ENCODE assay signal across 30 cellular contexts in the genomic region with DNA sequence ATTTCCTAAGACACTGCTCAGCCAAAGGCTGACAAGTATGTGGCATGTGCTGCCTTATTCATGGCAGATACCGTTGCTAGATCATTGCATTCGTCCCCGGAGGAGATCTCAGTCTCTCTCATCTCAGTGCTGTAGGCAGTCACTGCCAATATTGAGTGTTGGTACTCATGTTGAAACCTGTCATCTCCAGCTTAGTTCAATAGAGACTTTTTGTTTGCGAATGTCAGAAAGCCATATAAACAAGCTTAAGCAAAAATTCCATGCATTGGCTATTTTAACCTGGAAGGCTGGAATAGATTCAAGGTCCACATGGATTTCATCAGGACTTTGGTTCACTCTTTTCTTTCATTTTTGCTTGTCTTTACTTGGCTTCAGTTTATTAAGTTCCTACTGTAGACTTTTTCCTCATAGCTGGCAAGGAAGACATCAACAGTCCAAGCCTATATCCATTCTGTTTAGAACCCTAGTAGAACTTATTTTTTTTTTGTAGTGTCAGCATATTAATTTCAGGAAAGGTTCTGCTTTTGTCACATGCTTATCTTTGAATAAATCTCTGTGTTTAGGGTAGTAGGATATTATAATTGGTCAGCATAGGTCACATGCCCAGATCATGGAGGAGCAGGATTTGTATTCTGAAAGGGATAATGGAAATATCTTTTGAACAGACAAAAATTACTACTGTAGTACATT.
A peak's percentile ranks its signal among the peaks of the same experiment; 100 is the strongest.
DNase-seq lines count a peak whose midpoint lies in the region; ATAC-seq, FAIRE-seq and TF ChIP-seq lines count a peak whose summit lies in the region.
"Had no signal": no experiment of that assay in that cellular context is flagged by ENCODE, and none has a peak within 500 bp of the region (broad histone marks: within the 10 kb centered on the region; RNA-seq: fewer than 3 reads in every experiment).

No MANE protein-coding gene starts in this region.

- peak; percentile 63 for ATAC-seq in Right ventricle myocardium inferior
- no peak for ATAC-seq in Right ventricle myocardium superior (ENCODE audit: poor library complexity)
- ATAC-seq in HepG2 = peak; percentile 99
- no peak for ATAC-seq in aorta (ENCODE audit: low FRiP score)
- ATAC-seq in activated CD8-positive, alpha-beta T cell treated with anti-CD3 and anti-CD28 coated beads for 36 hours = no peak
- ATAC-seq: activated CD4-positive, CD25-positive, alpha-beta regulatory T cell treated with anti-CD3 and anti-CD28 coated beads, Interleukin-2, amount 50 U/mL, for 24 hours; SK-N-SH treated with all-trans-retinoic acid at 6 μM for 48 hours had no signal

- in situ Hi-C loops in HepG2 (cut with HindIII; ENCODE audit: extremely low pct_ligation_motif_present, low pct_unique_long_range_greater_than_20kb) = no loop called here

- intact Hi-C loops in Right ventricle myocardium inferior (cut with DNase I) = no loop called here
- intact Hi-C loops in Right ventricle myocardium superior (cut with DNase I) = no loop called here
- intact Hi-C loops in HepG2 (cut with micrococcal nuclease; ENCODE audit: unreplicated experiment) = loop anchor here (5.0 kb wide), 1 partner anchor 65 kb away; the partner anchor contains the start of gene FCHO2
- intact Hi-C loops in aorta (cut with DNase I) = no loop called here
- intact Hi-C loops in activated CD8-positive, alpha-beta T cell treated with anti-CD3 and anti-CD28 coated beads for 36 hours (cut with micrococcal nuclease) = no loop called here

- DNase-seq in Right ventricle myocardium inferior (ENCODE audit: missing footprints) = no peak
- DNase-seq in Right ventricle myocardium superior = no peak
- DNase-seq in dedifferentiated amniotic fluid mesenchymal stem cell (ENCODE audit: extremely low spot score) = peak; percentile 48
- peak; percentile 86 for DNase-seq in HepG2 (ENCODE audit: low spot score)
- DNase-seq in aorta = no peak
- DNase-seq in RCC 7860 (ENCODE audit: low spot score) = no peak
- no peak for DNase-seq in inferior parietal cortex (ENCODE audit: extremely low spot score)
- DNase-seq in activated CD8-positive, alpha-beta T cell treated with anti-CD3 and anti-CD28 coated beads for 36 hours = no peak
- DNase-seq: activated CD4-positive, alpha-beta memory T cell treated with anti-CD3 and anti-CD28 coated beads for 36 hours; activated CD8-positive, alpha-beta memory T cell treated with anti-CD3 and anti-CD28 coated beads, Interleukin-2, amount 50 U/mL, for 4 hours; activated naive CD4-positive, alpha-beta T cell; adrenal gland; brain microvascular endothelial cell; CD4-positive, alpha-beta memory T cell; H9; immature natural killer cell; NCI-H1048; NCI-H1694; sigmoid colon; stimulated activated CD4-positive, alpha-beta T cell treated with anti-CD3 and anti-CD28 coated beads, Interleukin-4, amount 100 ng/mL, for 1 hour; stomach; thyroid gland had no signal

- TF ChIP-seq POLR2A in HepG2 (IDR thresholded peaks at IDR 0.05; ENCODE audit: insufficient read depth in 1 of 2, low read depth in 2 of 2, low read length in 2 of 2) = no peak

- no peak overlapping the region for H3K4me3 Mint-ChIP-seq in activated CD8-positive, alpha-beta T cell treated with anti-CD3 and anti-CD28 coated beads for 36 hours
- H3K4me3 Mint-ChIP-seq: activated CD4-positive, alpha-beta memory T cell treated with anti-CD3 and anti-CD28 coated beads for 36 hours; B cell; CD4-positive, alpha-beta memory T cell; H9; immature natural killer cell; T-helper 1 cell treated with Interleukin-12 subunit alpha and Interleukin-12 subunit beta and Interleukin-4 antibody, amounts not matched to agents 30 μg/mL and 1 μg/mL, for 36 hours had no signal

- TF ChIP-seq RAD21 in HepG2 (CRISPR knock-in tag; IDR thresholded peaks at IDR 0.05) = no peak

- H3K27ac Mint-ChIP-seq in activated CD8-positive, alpha-beta T cell treated with anti-CD3 and anti-CD28 coated beads for 36 hours = no peak overlapping the region
- H3K27ac Mint-ChIP-seq: activated CD4-positive, alpha-beta memory T cell treated with anti-CD3 and anti-CD28 coated beads for 36 hours; B cell; CD4-positive, alpha-beta memory T cell; immature natural killer cell; T-helper 1 cell treated with Interleukin-12 subunit alpha and Interleukin-12 subunit beta and Interleukin-4 antibody, amounts not matched to agents 30 μg/mL and 1 μg/mL, for 36 hours had no signal

- H3K9me3 ChIP-seq in HepG2 (ENCODE audit: low read length) (no peaks in the 10 kb centered on the region), aorta (ENCODE audit: control insufficient read depth, low read length) (no peaks in the 10 kb centered on the region)
- H3K9me3 ChIP-seq: adrenal gland, sigmoid colon, stomach, thyroid gland, vagina had no signal

- peaks cover 4% of the 10 kb centered on the region for H3K27me3 Mint-ChIP-seq in activated CD8-positive, alpha-beta T cell treated with anti-CD3 and anti-CD28 coated beads for 36 hours
- H3K27me3 Mint-ChIP-seq: activated CD4-positive, alpha-beta memory T cell treated with anti-CD3 and anti-CD28 coated beads for 36 hours; B cell; CD4-positive, alpha-beta memory T cell had no signal

- TF ChIP-seq EP300 in HepG2 (IDR thresholded peaks at IDR 0.05; ENCODE audit: low read depth in 2 of 2, low read length in 2 of 2) (peak in 1 of 2 experiments; percentile 65; a peak in 2 of 4 replicates), HepG2 (CRISPR knock-in tag; IDR thresholded peaks at IDR 0.05; ENCODE audit: borderline replicate concordance) (no peak)

- no peak overlapping the region for H3K9ac ChIP-seq in HepG2 (ENCODE audit: insufficient read depth, low read depth, low read length)

- H3K36me3 Mint-ChIP-seq in activated CD8-positive, alpha-beta T cell treated with anti-CD3 and anti-CD28 coated beads for 36 hours (ENCODE audit: low read depth) = no peaks in the 10 kb centered on the region
- H3K36me3 Mint-ChIP-seq: activated CD4-positive, alpha-beta memory T cell treated with anti-CD3 and anti-CD28 coated beads for 36 hours had no signal

- H3K79me2 ChIP-seq in HepG2 (ENCODE audit: insufficient read depth, low read length) = no peaks in the 10 kb centered on the region

- no peak for TF ChIP-seq CTCF in HepG2 (CRISPR knock-in tag; IDR thresholded peaks at IDR 0.05)
- no peak for TF ChIP-seq CTCF in activated CD8-positive, alpha-beta T cell treated with anti-CD3 and anti-CD28 coated beads for 36 hours (IDR thresholded peaks at IDR 0.05)

- H3K4me1 ChIP-seq in HepG2 (ENCODE audit: insufficient read depth, low read length) (peaks cover 24% of the 10 kb centered on the region), aorta (ENCODE audit: control insufficient read depth in 1 of 2, insufficient read depth in 2 of 2, low read length in 2 of 2) (peaks cover 0 to 4% of the 10 kb centered on the region in 2 donors)
- H3K4me1 ChIP-seq: sigmoid colon had no signal

- H3K27ac ChIP-seq in HepG2 (ENCODE audit: extremely low read length, insufficient read depth, low read length) = peak overlapping the region; percentile 55
- H3K27ac ChIP-seq in aorta (ENCODE audit: low read depth in 1 of 2, low read length in 2 of 2) = peak overlapping the region; percentile 14 to 84
- H3K27ac ChIP-seq: adrenal gland, brain microvascular endothelial cell, sigmoid colon, stomach, thyroid gland, vagina had no signal

- no peaks in the 10 kb centered on the region for H3K9me3 Mint-ChIP-seq in activated CD8-positive, alpha-beta T cell treated with anti-CD3 and anti-CD28 coated beads for 36 hours
- H3K9me3 Mint-ChIP-seq: activated CD4-positive, alpha-beta memory T cell treated with anti-CD3 and anti-CD28 coated beads for 36 hours; CD4-positive, alpha-beta memory T cell; H9; immature natural killer cell; T-helper 1 cell treated with Interleukin-12 subunit alpha and Interleukin-12 subunit beta and Interleukin-4 antibody, amounts not matched to agents 30 μg/mL and 1 μg/mL, for 36 hours had no signal

- peak overlapping the region; percentile 43 for H3K4me2 ChIP-seq in HepG2 (ENCODE audit: low read depth, low read length)

- no peaks in the 10 kb centered on the region for H3K4me1 Mint-ChIP-seq in activated CD8-positive, alpha-beta T cell treated with anti-CD3 and anti-CD28 coated beads for 36 hours (ENCODE audit: low read depth)
- H3K4me1 Mint-ChIP-seq: B cell; CD4-positive, alpha-beta memory T cell; H9; immature natural killer cell had no signal

- POLR2A ChIA-PET in HepG2 (lab: Yijun Ruan, JAX) = interaction anchor here (0.8 kb wide), 1 partner anchor 66 kb away, joined by 3 read pairs; no protein-coding TSS in a partner anchor
- POLR2A ChIA-PET in activated CD8-positive, alpha-beta T cell treated with anti-CD3 and anti-CD28 coated beads for 36 hours (lab: Charles Lee) = no interaction called here

- BruUV-seq in HepG2 (replicated peaks; lab: Mats Ljungman, UMichigan) = no TSS peak

- CTCF ChIA-PET in HepG2 (lab: Yijun Ruan, JAX; ENCODE audit: low intra/inter-chr PET ratio, low total read pairs) = no interaction called here
- CTCF ChIA-PET in activated CD8-positive, alpha-beta T cell treated with anti-CD3 and anti-CD28 coated beads for 36 hours (lab: Charles Lee) = interaction anchor here (1.0 kb wide), 1 partner anchor 10 kb away, joined by 4 read pairs; no protein-coding TSS in a partner anchor

- FAIRE-seq in HepG2 (lab: Jason Lieb, UNC) (peak; percentile 95), RCC 7860 (lab: Jason Lieb, UNC) (no peak)
- FAIRE-seq: D721Med, GM18507, TTC549 had no signal

- H3K4me3 ChIP-seq in HepG2 (replicated peaks in 1 of 3; ENCODE audit: insufficient read depth in 1 of 3, low read depth in 2 of 3, low read length in 3 of 3) (peak overlapping the region in 1 of 3 experiments; percentile 2; a peak in 1 of 6 replicates), aorta (ENCODE audit: low read length in 2 of 2) (no peak overlapping the region)
- H3K4me3 ChIP-seq: adrenal gland, sigmoid colon, stomach, thyroid gland, vagina had no signal

- H3K36me3 ChIP-seq in HepG2 (replicated peaks in 1 of 2; ENCODE audit: control insufficient read depth in 1 of 2, insufficient read depth in 2 of 2, low read length in 2 of 2) = peaks cover 0 to 13% of the 10 kb centered on the region in 2 experiments; a peak in 1 of 5 replicates
- peaks cover 0 to 4% of the 10 kb centered on the region in 2 donors for H3K36me3 ChIP-seq in aorta (ENCODE audit: control insufficient read depth in 1 of 2, insufficient read depth in 2 of 2, low read length in 1 of 2)

- no peak overlapping the region for H2AFZ ChIP-seq in HepG2 (ENCODE audit: low read length)

- WGBS in HepG2 (ENCODE audit: low lambda C conversion rate) = 7% methylated on average over 4 of the region's 4 CpGs
- WGBS in aorta, 2 donors = 17 to 19% methylated on average over 4 of the region's 4 CpGs

- no peaks in the 10 kb centered on the region for H4K20me1 ChIP-seq in HepG2 (ENCODE audit: insufficient read depth, low read length)

- H3K27me3 ChIP-seq in HepG2 (ENCODE audit: control insufficient read depth in 1 of 2, insufficient read depth in 2 of 2, low read length in 2 of 2) (no peaks in the 10 kb centered on the region), aorta (ENCODE audit: control insufficient read depth in 1 of 2, insufficient read depth in 2 of 2, low read length in 1 of 2) (no peaks in the 10 kb centered on the region)
- H3K27me3 ChIP-seq: adrenal gland, brain microvascular endothelial cell, sigmoid colon, stomach, thyroid gland, vagina had no signal

TF ChIP-seq in HepG2, 621 proteins besides CTCF, POLR2A, EP300 and RAD21 (continues in another document):
- TF ChIP-seq SAP130 (CRISPR knock-in tag; IDR thresholded peaks at IDR 0.05; ENCODE audit: low read depth) = peak; percentile 89

Comparison
In these comparisons a context has a peak if more than half of its experiments do, and no peak if none do; other contexts are left out.
1. ATAC-seq: peak in Right ventricle myocardium inferior (single experiment) and HepG2 (single experiment); none in Right ventricle myocardium superior (single experiment), aorta (single experiment) and activated CD8-positive, alpha-beta T cell treated with anti-CD3 and anti-CD28 coated beads for 36 hours (single experiment).
2. DNase-seq: peak in dedifferentiated amniotic fluid mesenchymal stem cell (single experiment) and HepG2 (single experiment); none in Right ventricle myocardium inferior (single experiment), Right ventricle myocardium superior (single experiment), aorta (0 of 2), RCC 7860 (single experiment), inferior parietal cortex (single experiment) and activated CD8-positive, alpha-beta T cell treated with anti-CD3 and anti-CD28 coated beads for 36 hours (single experiment).